ENCODE assay signal across 8 cellular contexts in the genomic region with DNA sequence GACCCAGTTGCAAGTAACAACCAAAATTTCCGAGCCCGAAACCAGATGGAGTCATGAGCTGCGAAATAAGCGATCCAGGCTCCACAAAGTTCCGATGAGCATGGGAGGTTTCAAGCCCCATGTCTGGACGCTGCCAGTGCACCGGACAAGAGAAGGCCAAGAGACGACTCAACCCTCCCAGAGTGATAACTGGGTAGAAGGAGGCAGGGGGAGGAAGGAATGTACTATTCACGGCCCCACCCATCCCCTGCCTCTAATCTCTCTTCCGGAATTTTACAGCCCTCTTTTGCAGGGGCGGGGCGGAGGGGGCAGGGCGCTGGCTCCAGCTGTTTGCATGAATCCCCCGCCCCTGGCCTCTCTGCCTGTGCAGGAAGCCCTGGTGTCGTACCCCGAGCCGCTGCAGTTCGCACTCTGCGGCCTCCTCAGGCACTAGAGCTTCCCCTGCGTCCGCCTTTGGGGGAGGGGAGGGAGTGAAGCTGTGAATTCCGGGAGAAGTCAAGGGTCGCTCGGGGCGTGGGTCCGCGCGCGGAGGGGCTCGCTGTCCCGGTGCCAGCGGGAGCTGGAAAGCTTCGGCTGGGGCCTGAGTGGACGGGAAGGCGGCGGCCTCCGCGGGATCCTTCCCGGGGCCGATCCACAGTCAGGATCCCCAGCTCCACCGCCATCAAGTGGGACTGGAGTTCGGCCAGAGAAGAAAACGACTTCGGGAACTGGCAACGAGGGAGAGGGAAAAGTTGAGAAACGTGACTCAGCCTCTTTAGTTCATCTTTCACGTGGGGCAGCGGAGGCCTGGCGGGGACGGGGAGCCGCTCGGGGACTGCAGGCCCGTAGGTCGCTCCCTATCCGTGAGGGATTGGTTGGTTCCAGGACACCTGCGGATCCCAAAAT. TPM values are rescaled to one million over a fixed set of nuclear protein-coding genes. Genes with fewer than 3 reads are reported as not detected.
DNase-seq lines count a peak whose midpoint lies in the region; ATAC-seq and TF ChIP-seq lines count a peak whose summit lies in the region.

No MANE protein-coding gene starts in this region.

- intact Hi-C loops in Panc1 (cut with micrococcal nuclease; ENCODE audit: unreplicated experiment) (no loop called here), Right ventricle myocardium superior (cut with DNase I) (no loop called here)
- intact Hi-C loops in activated naive CD4-positive, alpha-beta T cell treated with anti-CD3 and anti-CD28 coated beads for 36 hours (cut with micrococcal nuclease), result loop anchor here (2.0 kb wide), 1 partner anchor 306 kb away; a partner anchor contains a TSS

- POLR2A ChIA-PET in Panc1 (lab: Charles Lee), result interaction anchor here (0.9 to 2.4 kb wide), 4 partner anchors 9 to 13 kb away, joined by 3 to 10 read pairs (median 5); no protein-coding TSS in a partner anchor

- H3K4me2 ChIP-seq in parathyroid adenoma (ENCODE audit: low read length), result peak overlapping the region; percentile 43

- peak overlapping the region; percentile 88 for H3K27ac Mint-ChIP-seq in activated naive CD4-positive, alpha-beta T cell treated with anti-CD3 and anti-CD28 coated beads for 36 hours

- WGBS in upper lobe of left lung, 2 donors, result 6 to 7% methylated on average over 29 to 48 of the region's 56 CpGs

- peak overlapping the region; percentile 74 for H3K4me3 Mint-ChIP-seq in activated naive CD4-positive, alpha-beta T cell treated with anti-CD3 and anti-CD28 coated beads for 36 hours

- peaks cover 66% of the 10 kb centered on the region for H3K4me1 Mint-ChIP-seq in activated naive CD4-positive, alpha-beta T cell treated with anti-CD3 and anti-CD28 coated beads for 36 hours (ENCODE audit: low read depth)

- H3K36me3 Mint-ChIP-seq in activated naive CD4-positive, alpha-beta T cell treated with anti-CD3 and anti-CD28 coated beads for 36 hours (ENCODE audit: low read depth), result no peaks in the 10 kb centered on the region

- no peaks in the 10 kb centered on the region for H3K27me3 Mint-ChIP-seq in activated naive CD4-positive, alpha-beta T cell treated with anti-CD3 and anti-CD28 coated beads for 36 hours (ENCODE audit: low read depth)

- H3K27ac ChIP-seq in Panc1 (ENCODE audit: low read length), result peak overlapping the region; percentile 100
- H3K27ac ChIP-seq in parathyroid adenoma, result peak overlapping the region; percentile 77
- peak overlapping the region; percentile 93 to 100 (median 98) for H3K27ac ChIP-seq in upper lobe of left lung

- H3K9me3 ChIP-seq in Panc1 (ENCODE audit: control insufficient read depth, insufficient read depth, low read depth, low read length), result no peaks in the 10 kb centered on the region
- H3K9me3 ChIP-seq in parathyroid adenoma (ENCODE audit: control insufficient read depth, low read length), result no peaks in the 10 kb centered on the region
- H3K9me3 ChIP-seq in upper lobe of left lung, result no peaks in the 10 kb centered on the region

- peak; percentile 99 for TF ChIP-seq POLR2A in GM18505 (IDR thresholded peaks at IDR 0.05; ENCODE audit: borderline replicate concordance, extremely low read depth, insufficient read depth, insufficient read length)
- TF ChIP-seq POLR2A in upper lobe of left lung (IDR thresholded peaks at IDR 0.05), result peak in 3 of 4 donors; percentile 15 to 80 (median 53)

- no peak overlapping the region for H3K9ac ChIP-seq in parathyroid adenoma

- H3K79me2 ChIP-seq in parathyroid adenoma, result no peaks in the 10 kb centered on the region

- H3K4me1 ChIP-seq in Panc1 (ENCODE audit: control insufficient read depth, insufficient read depth, low read length) (peaks cover 41% of the 10 kb centered on the region), parathyroid adenoma (no peaks in the 10 kb centered on the region), upper lobe of left lung (peaks cover 30 to 62% (median 49%) of the 10 kb centered on the region in 4 donors)

- peak overlapping the region; percentile 72 for H2AFZ ChIP-seq in parathyroid adenoma

- in situ Hi-C loops in Panc1 (cut with HindIII; ENCODE audit: low pct_unique_long_range_greater_than_20kb, low sequenced_read_pairs), result no loop called here

- ATAC-seq in GM18505 (IDR thresholded peaks at IDR 0.05; ENCODE audit: unreplicated experiment) (peak; percentile 65), HG02973 (IDR thresholded peaks at IDR 0.05; ENCODE audit: unreplicated experiment) (peak; percentile 49), Panc1 (peak; percentile 90), Right ventricle myocardium superior (ENCODE audit: poor library complexity) (peak; percentile 90), upper lobe of left lung (ENCODE audit: low FRiP score in 2 of 2) (peak; percentile 94)

- BruUV-seq in Panc1 (replicated peaks; lab: Mats Ljungman, UMichigan), result TSS peak; percentile 94

- H3K9me3 Mint-ChIP-seq in activated naive CD4-positive, alpha-beta T cell treated with anti-CD3 and anti-CD28 coated beads for 36 hours, result no peaks in the 10 kb centered on the region

- DNase-seq in Panc1 (ENCODE audit: low read depth, low spot score) (no peak), Right ventricle myocardium superior (peak; percentile 95), upper lobe of left lung (peak; percentile 94 to 96), HPDE6-E6E7 (ENCODE audit: extremely low spot score) (no peak)
- peak; percentile 91 for DNase-seq in activated naive CD4-positive, alpha-beta T cell treated with anti-CD3 and anti-CD28 coated beads for 36 hours

- TF ChIP-seq EP300 in upper lobe of left lung (IDR thresholded peaks at IDR 0.05), result peak in 1 of 4 donors; percentile 48

- peak overlapping the region; percentile 47 to 48 for H3K4me3 ChIP-seq in Panc1 (ENCODE audit: low read depth in 2 of 2, low read length in 2 of 2)
- no peak overlapping the region for H3K4me3 ChIP-seq in parathyroid adenoma (ENCODE audit: low read depth, low read length)
- H3K4me3 ChIP-seq in upper lobe of left lung, result peak overlapping the region in 3 of 4 donors; percentile 37 to 57 (median 46)

- H3K36me3 ChIP-seq in Panc1 (ENCODE audit: control insufficient read depth, insufficient read depth, low read length) (no peaks in the 10 kb centered on the region), parathyroid adenoma (ENCODE audit: control insufficient read depth, insufficient read depth, low read length) (no peaks in the 10 kb centered on the region), upper lobe of left lung (no peaks in the 10 kb centered on the region)

- no peaks in the 10 kb centered on the region for H3K27me3 ChIP-seq in Panc1 (ENCODE audit: control insufficient read depth, insufficient read depth, low read length)
- no peaks in the 10 kb centered on the region for H3K27me3 ChIP-seq in parathyroid adenoma (ENCODE audit: control insufficient read depth, insufficient read depth, low read length)
- H3K27me3 ChIP-seq in upper lobe of left lung, result no peaks in the 10 kb centered on the region

- TF ChIP-seq CTCF in Panc1 (IDR thresholded peaks at IDR 0.05) (no peak), parathyroid adenoma (IDR thresholded peaks at IDR 0.05) (no peak), upper lobe of left lung (IDR thresholded peaks at IDR 0.05) (peak in 1 of 6 experiments; percentile 6)

- CTCF ChIA-PET in Panc1 (lab: Charles Lee), result interaction anchor here (0.6 to 1.3 kb wide), 4 partner anchors 9 to 20 kb away, joined by 3 to 5 read pairs (median 3); no protein-coding TSS in a partner anchor
- CTCF ChIA-PET in activated naive CD4-positive, alpha-beta T cell treated with anti-CD3 and anti-CD28 coated beads for 36 hours (lab: Charles Lee), result interaction anchor here (0.5 to 8.9 kb wide), 8 partner anchors 9 to 84 kb away, joined by 3 to 167 read pairs (median 6); no protein-coding TSS in a partner anchor

RNA-seq across cellular contexts. Expression of a gene that starts 6.3 kb away (rescaled TPM):
- 559 TPM for total RNA-seq in Panc1 (2021; ENCODE audit: unreplicated experiment)
- polyA plus RNA-seq in Panc1 (2012; ENCODE audit: insufficient read length), result 217 TPM
- total RNA-seq in activated naive CD4-positive, alpha-beta T cell treated with anti-CD3 and anti-CD28 coated beads for 36 hours, result 100 to 1,000 TPM; 240 to 263 TPM
- total RNA-seq in Right ventricle myocardium superior, result 271 TPM
- total RNA-seq in upper lobe of left lung, result 100 to 1,000 TPM in 4 of 6 donors, 10 to 100 TPM in 2; 71.6 to 279 (median 148) TPM

Comparison
In these comparisons a context has a peak if more than half of its experiments do, and no peak if none do; other contexts are left out.
1. DNase-seq: peak in activated naive CD4-positive, alpha-beta T cell treated with anti-CD3 and anti-CD28 coated beads for 36 hours (single experiment), Right ventricle myocardium superior (single experiment) and upper lobe of left lung (2 of 2); none in Panc1 (single experiment) and HPDE6-E6E7 (single experiment).
2. Peak in every context shown above with its lines, with median percentiles within 50 percentile points of each other: ATAC-seq and H3K27ac ChIP-seq.